16 cellular contexts compared by ENCODE assay signal in the genomic region with DNA sequence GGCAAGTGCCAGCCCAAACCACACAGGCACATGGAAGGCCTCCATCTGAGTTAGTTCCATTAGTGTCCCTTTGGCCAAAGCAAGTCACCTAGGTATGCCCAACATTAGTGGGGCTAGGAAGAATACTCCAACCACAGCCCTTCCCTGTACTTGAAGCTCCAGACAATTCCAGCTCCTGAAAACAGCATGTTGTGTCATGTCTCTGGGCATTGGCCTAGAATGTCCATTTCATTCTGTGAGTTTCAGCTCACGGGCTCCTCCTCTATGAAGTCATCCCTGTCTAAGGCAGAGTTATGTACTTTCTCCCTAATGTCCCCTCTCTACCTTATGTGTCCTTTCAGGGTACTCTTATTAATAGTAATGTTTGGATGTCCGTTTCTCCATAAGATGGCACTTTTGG.
DNase-seq lines count a peak whose midpoint lies in the region; ATAC-seq and TF ChIP-seq lines count a peak whose summit lies in the region.
"Had no signal": no experiment of that assay in that cellular context is flagged by ENCODE, and none has a peak within 500 bp of the region (broad histone marks: within the 10 kb centered on the region; RNA-seq: fewer than 3 reads in every experiment).

No MANE protein-coding gene starts in this region.

- DNase-seq in GM23248: peak; percentile 9
- peak; percentile 76 for DNase-seq in mammary epithelial cell
- peak; percentile 28 to 76 for DNase-seq in foreskin keratinocyte
- DNase-seq in stimulated activated naive CD8-positive, alpha-beta T cell treated with anti-CD3 and anti-CD28 coated beads, Interleukin-15, Interleukin-2, amounts not matched to agents 100 U/mL and 50 U/mL, for 24 hours: no peak
- DNase-seq in CD1c-positive myeloid dendritic cell (ENCODE audit: extremely low spot score): no peak
- DNase-seq in spleen: no peak
- DNase-seq: Calu3; CD4-positive, alpha-beta memory T cell; COR-L47; DMS53; DMS79 treated with DMSO at 0.1 percent for 48 hours; GF-D8; H7; HCEC 1CT had no signal

- H3K9me2 ChIP-seq in GM23248 (ENCODE audit: insufficient read depth): no peaks in the 10 kb centered on the region

- no peak overlapping the region for H3K4me2 ChIP-seq in GM23248 (ENCODE audit: unreplicated experiment)
- peak overlapping the region; percentile 6 for H3K4me2 ChIP-seq in mammary epithelial cell (ENCODE audit: insufficient read depth, low read depth, low read length)
- H3K4me2 ChIP-seq: BLaER1 had no signal

- no peak overlapping the region for H3K27ac ChIP-seq in GM23248
- H3K27ac ChIP-seq in mammary epithelial cell (ENCODE audit: insufficient read depth, low read depth, low read length): peak overlapping the region; percentile 8
- H3K27ac ChIP-seq in foreskin keratinocyte: no peak overlapping the region
- H3K27ac ChIP-seq in spleen: no peak overlapping the region
- H3K27ac ChIP-seq: 22Rv1, BLaER1 had no signal

- no peaks in the 10 kb centered on the region for H3K36me3 ChIP-seq in GM23248 (ENCODE audit: low read depth)
- no peaks in the 10 kb centered on the region for H3K36me3 ChIP-seq in mammary epithelial cell (ENCODE audit: insufficient read depth, low read length)
- H3K36me3 ChIP-seq in spleen: no peaks in the 10 kb centered on the region
- H3K36me3 ChIP-seq: BLaER1 had no signal

- dilution Hi-C loops in mammary epithelial cell (cut with HindIII; ENCODE audit: low sequenced_read_pairs): no loop called here

- H3K27me3 ChIP-seq in GM23248 (replicated peaks; ENCODE audit: insufficient read depth) (no peaks in the 10 kb centered on the region), mammary epithelial cell (ENCODE audit: insufficient read depth, low read length) (no peaks in the 10 kb centered on the region), foreskin keratinocyte (peaks cover 9% of the 10 kb centered on the region), spleen (replicated peaks in 1 of 7) (no peaks in the 10 kb centered on the region)
- H3K27me3 ChIP-seq: BLaER1 had no signal

- no peak overlapping the region for H2AFZ ChIP-seq in GM23248
- peak overlapping the region; percentile 35 for H2AFZ ChIP-seq in mammary epithelial cell (ENCODE audit: low read depth, low read length)

- no peaks in the 10 kb centered on the region for H3F3A ChIP-seq in GM23248 (ENCODE audit: insufficient read depth)

- H4K20me1 ChIP-seq in GM23248 (ENCODE audit: insufficient read depth) (no peaks in the 10 kb centered on the region), mammary epithelial cell (ENCODE audit: insufficient read depth, low read length) (no peaks in the 10 kb centered on the region)
- H4K20me1 ChIP-seq: BLaER1 had no signal

- 15 to 16% methylated on average over 2 of the region's 2 CpGs for WGBS in GM23248 (ENCODE audit: low coverage in 1 of 2, low lambda C conversion rate in 2 of 2, missing lambda C conversion rate in 2 of 2), 2 experiments
- WGBS in mammary epithelial cell (ENCODE audit: low coverage, missing lambda C conversion rate): 15% methylated on average over 2 of the region's 2 CpGs
- WGBS in spleen, 5 donors: 71 to 87% (median 84%) methylated on average over 2 of the region's 2 CpGs

- CTCF ChIA-PET in mammary epithelial cell (lab: Charles Lee; ENCODE audit: low non-redundant PET): interaction anchor here (0.5 kb wide), 1 partner anchor 207 kb away, joined by 3 read pairs; no protein-coding TSS in a partner anchor

- H3K4me1 ChIP-seq in GM23248 (ENCODE audit: insufficient read depth) (no peaks in the 10 kb centered on the region), mammary epithelial cell (ENCODE audit: insufficient read depth, low read length) (peaks cover 12% of the 10 kb centered on the region), foreskin keratinocyte (no peaks in the 10 kb centered on the region), spleen (peaks cover 0 to 3% (median 0%) of the 10 kb centered on the region in 6 donors)

- TF ChIP-seq POLR2A in spleen (IDR thresholded peaks at IDR 0.05): no peak

- peak; percentile 47 for ATAC-seq in foreskin keratinocyte
- no peak for ATAC-seq in stimulated activated naive CD8-positive, alpha-beta T cell treated with anti-CD3 and anti-CD28 coated beads, Interleukin-15, Interleukin-2, amounts not matched to agents 100 U/mL and 50 U/mL, for 24 hours

- H3K9me3 ChIP-seq in GM23248 (ENCODE audit: low read depth) (no peaks in the 10 kb centered on the region), mammary epithelial cell (replicated peaks; ENCODE audit: insufficient read depth, low read length) (no peaks in the 10 kb centered on the region), spleen (no peaks in the 10 kb centered on the region)
- H3K9me3 ChIP-seq: BLaER1 had no signal

- H3K79me2 ChIP-seq in GM23248 (ENCODE audit: insufficient read depth): no peaks in the 10 kb centered on the region
- no peaks in the 10 kb centered on the region for H3K79me2 ChIP-seq in mammary epithelial cell (ENCODE audit: insufficient read depth, low read length)

- in situ Hi-C loops in GM23248 (cut with MboI) (no loop called here), mammary epithelial cell (cut with MboI; ENCODE audit: low sequenced_read_pairs in 2 of 2) (loop anchor here in 1 of 2 donors (10.0 to 25.0 kb wide), 2 partner anchors 126 to 344 kb away; no protein-coding TSS in a partner anchor)

- H3K9ac ChIP-seq in GM23248: no peak overlapping the region
- no peak overlapping the region for H3K9ac ChIP-seq in mammary epithelial cell (ENCODE audit: insufficient read depth, low read length)
- H3K9ac ChIP-seq: BLaER1 had no signal

- no peak for TF ChIP-seq CTCF in mammary epithelial cell (conservative IDR thresholded peaks at IDR 0.05 in 1 of 2, IDR thresholded peaks at IDR 0.05 in 1 of 2; ENCODE audit: extremely low read depth in 1 of 2, insufficient read depth in 1 of 2, low read depth in 1 of 2, low read length in 2 of 2)
- TF ChIP-seq CTCF in foreskin keratinocyte (conservative IDR thresholded peaks at IDR 0.05): no peak
- TF ChIP-seq CTCF in spleen (IDR thresholded peaks at IDR 0.05 in 8 of 11, conservative IDR thresholded peaks at IDR 0.05 in 3 of 11): no peak

- no peak overlapping the region for H3K4me3 ChIP-seq in GM23248
- no peak overlapping the region for H3K4me3 ChIP-seq in mammary epithelial cell (replicated peaks in 1 of 3; ENCODE audit: insufficient read depth in 1 of 3, low read depth in 2 of 3, low read length in 3 of 3)
- H3K4me3 ChIP-seq in spleen: no peak overlapping the region
- H3K4me3 ChIP-seq: BLaER1 had no signal

- intact Hi-C loops in mammary epithelial cell (cut with micrococcal nuclease): no loop called here
- intact Hi-C loops in spleen (cut with DNase I; ENCODE audit: low total_unique reads): no loop called here

- no TSS peak for BruUV-seq in mammary epithelial cell (replicated peaks; lab: Mats Ljungman, UMichigan)

Comparison
In these comparisons a context has a peak if more than half of its experiments do, and no peak if none do; other contexts are left out.
1. DNase-seq: peak in GM23248 (single experiment), mammary epithelial cell (single experiment) and foreskin keratinocyte (2 of 2); none in stimulated activated naive CD8-positive, alpha-beta T cell treated with anti-CD3 and anti-CD28 coated beads, Interleukin-15, Interleukin-2, amounts not matched to agents 100 U/mL and 50 U/mL, for 24 hours (single experiment), CD1c-positive myeloid dendritic cell (single experiment) and spleen (single experiment).